In the genomic region with DNA sequence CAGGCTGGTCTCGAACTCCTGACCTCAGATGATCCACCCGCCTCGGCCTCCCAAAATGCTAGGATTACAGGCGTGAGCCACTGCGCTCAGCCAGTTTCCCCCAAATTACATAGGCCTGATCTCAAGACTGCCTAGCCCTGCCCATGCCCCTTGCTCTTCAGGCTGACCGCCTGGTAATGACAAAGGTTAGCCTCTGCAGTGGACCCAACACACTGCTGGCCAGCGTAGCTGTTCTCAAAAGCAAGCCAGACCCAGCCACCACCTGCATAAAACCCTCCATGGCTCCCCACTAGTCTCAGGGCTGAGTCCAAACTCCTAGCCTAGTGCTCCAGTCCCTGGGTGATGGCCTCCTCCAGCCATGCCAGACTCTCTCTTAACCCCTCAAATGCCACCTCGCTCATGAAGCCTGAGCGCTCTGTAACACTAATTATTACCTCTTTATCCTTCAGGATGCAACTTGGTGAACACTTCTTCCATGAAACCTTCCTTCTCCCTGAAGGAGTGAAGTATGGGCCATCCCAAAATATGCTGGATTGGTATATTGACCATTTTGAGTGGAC, we compare ENCODE assay signal across 9 cellular contexts. TPM values are rescaled to one million over a fixed set of nuclear protein-coding genes. Genes with fewer than 3 reads are reported as not detected.
A peak's percentile ranks its signal among the peaks of the same experiment; 100 is the strongest.
DNase-seq lines count a peak whose midpoint lies in the region; TF ChIP-seq lines count a peak whose summit lies in the region.
"Had no signal": no experiment of that assay in that cellular context is flagged by ENCODE, and none has a peak within 500 bp of the region (broad histone marks: within the 10 kb centered on the region; RNA-seq: fewer than 3 reads in every experiment).

No MANE protein-coding gene starts in this region.

- intact Hi-C loops in CD14-positive monocyte (cut with micrococcal nuclease) = no loop called here
- intact Hi-C loops in dendritic cell treated with granulocyte-macrophage colony-stimulating factor and Interleukin-4, amounts not matched to agents 40 ng/mL and 50 ng/mL, for 4 days (cut with micrococcal nuclease) = no loop called here

- peak overlapping the region; percentile 46; the same call in 1 of the 2 replicates for H3K4me2 ChIP-seq in MM.1S (ENCODE audit: low read depth, low read length)

- H2AFZ ChIP-seq in MM.1S (ENCODE audit: low read length) = no peak overlapping the region

- H3K27me3 Mint-ChIP-seq in CD14-positive monocyte (ENCODE audit: low read depth in 3 of 3) (peaks cover 2 to 7% (median 5%) of the 10 kb centered on the region in 3 donors), nephron (ENCODE audit: low read depth) (peaks cover 5% of the 10 kb centered on the region), chondrocyte (ENCODE audit: low read depth) (peaks cover 2% of the 10 kb centered on the region)
- peaks cover 13% of the 10 kb centered on the region for H3K27me3 Mint-ChIP-seq in dendritic cell treated with granulocyte-macrophage colony-stimulating factor and Interleukin-4, amounts not matched to agents 40 ng/mL and 50 ng/mL, for 4 days

- H3K9me2 ChIP-seq in MM.1S (replicated peaks; ENCODE audit: insufficient read depth, low read length) = no peaks in the 10 kb centered on the region

- no peaks in the 10 kb centered on the region for H4K20me1 ChIP-seq in MM.1S (ENCODE audit: insufficient read depth, low read length)

- peaks cover 0 to 2% (median 0%) of the 10 kb centered on the region in 7 donors for H3K9me3 Mint-ChIP-seq in CD14-positive monocyte
- H3K9me3 Mint-ChIP-seq in dendritic cell treated with granulocyte-macrophage colony-stimulating factor and Interleukin-4, amounts not matched to agents 40 ng/mL and 50 ng/mL, for 4 days = no peaks in the 10 kb centered on the region
- no peaks in the 10 kb centered on the region for H3K9me3 Mint-ChIP-seq in nephron
- no peaks in the 10 kb centered on the region for H3K9me3 Mint-ChIP-seq in chondrocyte (ENCODE audit: low read depth)

- H3K4me1 Mint-ChIP-seq in CD14-positive monocyte (peaks cover 44% of the 10 kb centered on the region), nephron (peaks cover 25% of the 10 kb centered on the region), chondrocyte (ENCODE audit: low read depth) (peaks cover 36% of the 10 kb centered on the region)
- H3K4me1 Mint-ChIP-seq in dendritic cell treated with granulocyte-macrophage colony-stimulating factor and Interleukin-4, amounts not matched to agents 40 ng/mL and 50 ng/mL, for 4 days (ENCODE audit: low read depth) = peaks cover 43% of the 10 kb centered on the region

- no peaks in the 10 kb centered on the region for H3K36me3 Mint-ChIP-seq in CD14-positive monocyte
- H3K36me3 Mint-ChIP-seq in dendritic cell treated with granulocyte-macrophage colony-stimulating factor and Interleukin-4, amounts not matched to agents 40 ng/mL and 50 ng/mL, for 4 days (ENCODE audit: low read depth) = no peaks in the 10 kb centered on the region
- H3K36me3 Mint-ChIP-seq in nephron (ENCODE audit: low read depth) = no peaks in the 10 kb centered on the region
- H3K36me3 Mint-ChIP-seq in chondrocyte (ENCODE audit: low read depth) = no peaks in the 10 kb centered on the region

- H3K9ac ChIP-seq in MM.1S (ENCODE audit: low read length) = peak overlapping the region; percentile 70

- peaks cover 65% of the 10 kb centered on the region for H3K4me1 ChIP-seq in MM.1S (ENCODE audit: low read length)

- H3K4me3 Mint-ChIP-seq in CD14-positive monocyte (peak overlapping the region; percentile 62 to 82), nephron (peak overlapping the region; percentile 52 to 78 (median 74)), chondrocyte (ENCODE audit: unreplicated experiment) (no peak overlapping the region)
- peak overlapping the region; percentile 60 for H3K4me3 Mint-ChIP-seq in dendritic cell treated with granulocyte-macrophage colony-stimulating factor and Interleukin-4, amounts not matched to agents 40 ng/mL and 50 ng/mL, for 4 days

- DNase-seq in CD14-positive monocyte (ENCODE audit: low spot score) = no peak
- no peak for DNase-seq in MM.1S
- DNase-seq in midbrain (lab: John Stamatoyannopoulos, UW) = no peak
- DNase-seq in NCI-H69 (lab: John Stamatoyannopoulos, UW) = no peak
- no peak for DNase-seq in stimulated activated CD4-positive, alpha-beta T cell treated with anti-CD3 and anti-CD28 coated beads, Interleukin-12 subunit alpha, Interleukin-12 subunit beta, amount 100 ng/mL, for 4 hours
- no peak for DNase-seq in chondrocyte (ENCODE audit: low spot score)

- no peaks in the 10 kb centered on the region for H3K36me3 ChIP-seq in MM.1S (replicated peaks; ENCODE audit: insufficient read depth, low read length)

- H3K4me3 ChIP-seq in MM.1S (ENCODE audit: low read length) = no peak overlapping the region

- H3F3A ChIP-seq in MM.1S (ENCODE audit: insufficient read depth, low read length) = peaks cover 39% of the 10 kb centered on the region

- TF ChIP-seq CTCF in CD14-positive monocyte (IDR thresholded peaks at IDR 0.05) (no peak), MM.1S (IDR thresholded peaks at IDR 0.05; ENCODE audit: low read length) (no peak), nephron (IDR thresholded peaks at IDR 0.05; ENCODE audit: unreplicated experiment in 3 of 3) (no peak), chondrocyte (IDR thresholded peaks at IDR 0.05) (no peak)

- H3K79me2 ChIP-seq in MM.1S (ENCODE audit: low read length) = peaks cover 24% of the 10 kb centered on the region

- no peaks in the 10 kb centered on the region for H3K9me3 ChIP-seq in MM.1S (replicated peaks; ENCODE audit: insufficient read depth, low read length)

- H3K27ac ChIP-seq in MM.1S (ENCODE audit: low read length) = peak overlapping the region; percentile 99

- H3K27ac Mint-ChIP-seq in CD14-positive monocyte (peak overlapping the region; percentile 74 to 96 (median 93)), nephron (peak overlapping the region; percentile 87 to 98 (median 96)), chondrocyte (ENCODE audit: unreplicated experiment) (no peak overlapping the region)
- H3K27ac Mint-ChIP-seq in dendritic cell treated with granulocyte-macrophage colony-stimulating factor and Interleukin-4, amounts not matched to agents 40 ng/mL and 50 ng/mL, for 4 days = peak overlapping the region; percentile 84

- H3K27me3 ChIP-seq in MM.1S (replicated peaks; ENCODE audit: insufficient read depth, low read length) = no peaks in the 10 kb centered on the region

RNA-seq across cellular contexts. Expression of a gene that starts 0.8 kb away (rescaled TPM):
- polyA plus RNA-seq in CD14-positive monocyte = not detected
- total RNA-seq in chondrocyte = not detected in 3 replicates
- total RNA-seq: mononuclear cell had no signal

RNA-seq across cellular contexts. Expression of a gene that starts 2.7 kb away (rescaled TPM):
- under 1 TPM; 0.37 to 0.78 TPM for polyA plus RNA-seq in CD14-positive monocyte
- total RNA-seq in chondrocyte = 2.9 to 4.7 TPM (median 3.5 TPM) in 3 replicates
- total RNA-seq: mononuclear cell had no signal

RNA-seq across cellular contexts. Expression of a gene that starts 37.7 kb away (rescaled TPM):
- under 1 TPM; 0.97 TPM for polyA plus RNA-seq in CD14-positive monocyte
- total RNA-seq in chondrocyte = 28.4 to 44.5 TPM (median 30.0 TPM) in 3 replicates
